Comparison of ENCODE assay signal across 6 cellular contexts in genomic region chr4:986428-986948, GRCh38. TPM values are rescaled to one million over a fixed set of nuclear protein-coding genes. Genes with fewer than 3 reads are reported as not detected.
DNase-seq lines count a peak whose midpoint lies in the region; ATAC-seq lines count a peak whose summit lies in the region.

No MANE protein-coding gene starts in this region.

- H3K9ac ChIP-seq in mesenchymal stem cell (ENCODE audit: low read length) = peak overlapping the region; percentile 93

- no peak overlapping the region for H2BK5ac ChIP-seq in mesenchymal stem cell (ENCODE audit: low read depth, low read length, poor library complexity, severe bottlenecking)

- H3K18ac ChIP-seq in mesenchymal stem cell (ENCODE audit: low read depth in 1 of 2, low read length in 2 of 2) = peak overlapping the region; percentile 73 to 87

- H4K91ac ChIP-seq in mesenchymal stem cell (ENCODE audit: low read length) = peak overlapping the region; percentile 18

- H3K4me3 ChIP-seq in mesenchymal stem cell (ENCODE audit: insufficient read depth in 1 of 2, low read depth in 1 of 2, low read length in 2 of 2) = peak overlapping the region; percentile 74 to 93

- H3K14ac ChIP-seq in mesenchymal stem cell (ENCODE audit: low read length in 2 of 2) = no peak overlapping the region

- CTCF ChIA-PET in activated CD8-positive, alpha-beta memory T cell treated with anti-CD3 and anti-CD28 coated beads, Interleukin-2, amount 10 ng/mL, durations not matched to agents 7 days and 5 days (lab: Charles Lee) = interaction anchor here (0.8 to 3.2 kb wide), 15 partner anchors 9 to 303 kb away, joined by 3 to 34 read pairs (median 4); partner anchors contain the start of genes GAK and TMEM175

- H2AFZ ChIP-seq in mesenchymal stem cell (ENCODE audit: low read depth, low read length) = peak overlapping the region; percentile 47

- no peak overlapping the region for H3K23ac ChIP-seq in mesenchymal stem cell (ENCODE audit: low read length in 2 of 2)

- H2BK120ac ChIP-seq in mesenchymal stem cell (ENCODE audit: low read depth, low read length) = peak overlapping the region; percentile 65

- peak overlapping the region; percentile 81 for H3K27ac Mint-ChIP-seq in activated CD8-positive, alpha-beta memory T cell treated with anti-CD3 and anti-CD28 coated beads, Interleukin-2, amount 10 ng/mL, durations not matched to agents 7 days and 5 days
- H3K27ac Mint-ChIP-seq in activated T-helper 2 cell treated with anti-CD3 and anti-CD28 coated beads, Interferon-gamma antibody, Interleukin-2, Interleukin-4, amounts not matched to agents 10 μg/mL and 5 μg/mL and 100 μg/mL, durations not matched to agents 14 hours and 24 hours and 36 hours = peak overlapping the region; percentile 83

- no peaks in the 10 kb centered on the region for H3K36me3 Mint-ChIP-seq in activated CD8-positive, alpha-beta memory T cell treated with anti-CD3 and anti-CD28 coated beads, Interleukin-2, amount 10 ng/mL, durations not matched to agents 7 days and 5 days
- H3K36me3 Mint-ChIP-seq in activated T-helper 2 cell treated with anti-CD3 and anti-CD28 coated beads, Interferon-gamma antibody, Interleukin-2, Interleukin-4, amounts not matched to agents 10 μg/mL and 5 μg/mL and 100 μg/mL, durations not matched to agents 14 hours and 24 hours and 36 hours (ENCODE audit: low read depth) = no peaks in the 10 kb centered on the region

- no peak for DNase-seq in activated CD8-positive, alpha-beta memory T cell treated with anti-CD3 and anti-CD28 coated beads, Interleukin-2, amount 10 ng/mL, durations not matched to agents 7 days and 5 days
- DNase-seq in activated CD8-positive, alpha-beta memory T cell treated with anti-CD3 and anti-CD28 coated beads, Interleukin-2, amount 50 U/mL, for 4 hours = no peak
- no peak for DNase-seq in activated T-helper 2 cell treated with anti-CD3 and anti-CD28 coated beads, Interferon-gamma antibody, Interleukin-2, Interleukin-4, amounts not matched to agents 10 μg/mL and 5 μg/mL and 100 μg/mL, durations not matched to agents 14 hours and 24 hours and 36 hours (ENCODE audit: low spot score)
- no peak for DNase-seq in mesenchymal stem cell
- no peak for DNase-seq in posterior vena cava (ENCODE audit: low spot score)

- peaks cover 30% of the 10 kb centered on the region for H3K79me1 ChIP-seq in mesenchymal stem cell (replicated peaks; ENCODE audit: low read length, poor library complexity, severe bottlenecking)

- H3K4me3 Mint-ChIP-seq in activated CD8-positive, alpha-beta memory T cell treated with anti-CD3 and anti-CD28 coated beads, Interleukin-2, amount 10 ng/mL, durations not matched to agents 7 days and 5 days = peak overlapping the region; percentile 86
- H3K4me3 Mint-ChIP-seq in activated T-helper 2 cell treated with anti-CD3 and anti-CD28 coated beads, Interferon-gamma antibody, Interleukin-2, Interleukin-4, amounts not matched to agents 10 μg/mL and 5 μg/mL and 100 μg/mL, durations not matched to agents 14 hours and 24 hours and 36 hours (ENCODE audit: low read depth) = peak overlapping the region; percentile 87

- no peaks in the 10 kb centered on the region for H3K9me3 ChIP-seq in mesenchymal stem cell (ENCODE audit: control insufficient read depth, low read length)

- peak overlapping the region; percentile 7 for H4K8ac ChIP-seq in mesenchymal stem cell (ENCODE audit: low read length)

- H2BK12ac ChIP-seq in mesenchymal stem cell (ENCODE audit: low read length in 2 of 2) = peak overlapping the region in 1 of 2 experiments; percentile 18

- peak overlapping the region in 1 of 2 experiments; percentile 1 for H3K4ac ChIP-seq in mesenchymal stem cell (ENCODE audit: low read depth in 1 of 2, low read length in 2 of 2)

- WGBS in mesenchymal stem cell = 8% methylated on average over 20 of the region's 20 CpGs

- ATAC-seq in activated CD8-positive, alpha-beta memory T cell treated with anti-CD3 and anti-CD28 coated beads, Interleukin-2, amount 10 ng/mL, durations not matched to agents 7 days and 5 days = peak; percentile 18
- ATAC-seq in HG02973 (IDR thresholded peaks at IDR 0.05; ENCODE audit: unreplicated experiment) = no peak

- peak overlapping the region; percentile 46 for H3K27ac ChIP-seq in mesenchymal stem cell (ENCODE audit: low read length, poor library complexity, severe bottlenecking)

- no peak overlapping the region for H2AK5ac ChIP-seq in mesenchymal stem cell (ENCODE audit: low read length, severe bottlenecking)

- no peaks in the 10 kb centered on the region for H3K9me3 Mint-ChIP-seq in activated CD8-positive, alpha-beta memory T cell treated with anti-CD3 and anti-CD28 coated beads, Interleukin-2, amount 10 ng/mL, durations not matched to agents 7 days and 5 days (ENCODE audit: low read depth)
- no peaks in the 10 kb centered on the region for H3K9me3 Mint-ChIP-seq in activated T-helper 2 cell treated with anti-CD3 and anti-CD28 coated beads, Interferon-gamma antibody, Interleukin-2, Interleukin-4, amounts not matched to agents 10 μg/mL and 5 μg/mL and 100 μg/mL, durations not matched to agents 14 hours and 24 hours and 36 hours

- H3K4me1 Mint-ChIP-seq in activated CD8-positive, alpha-beta memory T cell treated with anti-CD3 and anti-CD28 coated beads, Interleukin-2, amount 10 ng/mL, durations not matched to agents 7 days and 5 days = peaks cover 25% of the 10 kb centered on the region
- H3K4me1 Mint-ChIP-seq in activated T-helper 2 cell treated with anti-CD3 and anti-CD28 coated beads, Interferon-gamma antibody, Interleukin-2, Interleukin-4, amounts not matched to agents 10 μg/mL and 5 μg/mL and 100 μg/mL, durations not matched to agents 14 hours and 24 hours and 36 hours (ENCODE audit: low read depth) = peaks cover 17% of the 10 kb centered on the region

- H3K36me3 ChIP-seq in mesenchymal stem cell (ENCODE audit: control insufficient read depth in 1 of 2, insufficient read depth in 2 of 2, low read depth in 1 of 2, low read length in 2 of 2) = peaks cover 19 to 40% of the 10 kb centered on the region in 2 experiments

- H3K27me3 Mint-ChIP-seq in activated CD8-positive, alpha-beta memory T cell treated with anti-CD3 and anti-CD28 coated beads, Interleukin-2, amount 10 ng/mL, durations not matched to agents 7 days and 5 days = no peaks in the 10 kb centered on the region
- H3K27me3 Mint-ChIP-seq in activated T-helper 2 cell treated with anti-CD3 and anti-CD28 coated beads, Interferon-gamma antibody, Interleukin-2, Interleukin-4, amounts not matched to agents 10 μg/mL and 5 μg/mL and 100 μg/mL, durations not matched to agents 14 hours and 24 hours and 36 hours (ENCODE audit: low read depth) = no peaks in the 10 kb centered on the region

- H2BK15ac ChIP-seq in mesenchymal stem cell (ENCODE audit: low read depth, poor library complexity, severe bottlenecking) = no peak overlapping the region

- peak overlapping the region; percentile 78 for H3K4me2 ChIP-seq in mesenchymal stem cell (ENCODE audit: low read length, poor library complexity, severe bottlenecking)

- intact Hi-C loops in activated T-helper 2 cell treated with anti-CD3 and anti-CD28 coated beads, Interferon-gamma antibody, Interleukin-2, Interleukin-4, amounts not matched to agents 10 μg/mL and 5 μg/mL and 100 μg/mL, durations not matched to agents 14 hours and 24 hours and 36 hours (cut with micrococcal nuclease) = loop anchor here (2.0 to 5.0 kb wide), 2 partner anchors 54 to 204 kb away; partner anchors contain the start of genes GAK and TMEM175
- intact Hi-C loops in posterior vena cava (cut with DNase I) = no loop called here

- H3K4me1 ChIP-seq in mesenchymal stem cell (ENCODE audit: control insufficient read depth, insufficient read depth, low read depth, low read length) = peaks cover 19% of the 10 kb centered on the region

- no peaks in the 10 kb centered on the region for H3K27me3 ChIP-seq in mesenchymal stem cell (ENCODE audit: control insufficient read depth in 1 of 2, insufficient read depth in 1 of 2, low read length in 2 of 2)

RNA-seq across cellular contexts. Expression of gene IDUA, which starts 0.4 kb away (rescaled TPM):
- 10 to 100 TPM; 27.1 to 28.1 TPM for total RNA-seq in activated CD8-positive, alpha-beta memory T cell treated with anti-CD3 and anti-CD28 coated beads, Interleukin-2, amount 10 ng/mL, durations not matched to agents 7 days and 5 days
- 23.6 and 25.5 TPM in 2 replicates for total RNA-seq in activated T-helper 2 cell treated with anti-CD3 and anti-CD28 coated beads, Interferon-gamma antibody, Interleukin-2, Interleukin-4, amounts not matched to agents 10 μg/mL and 5 μg/mL and 100 μg/mL, durations not matched to agents 14 hours and 24 hours and 36 hours
- polyA plus RNA-seq in mesenchymal stem cell (2013, experiment 1 of 2) = 14.5 TPM
- 13.8 TPM for polyA plus RNA-seq in mesenchymal stem cell (2013, experiment 2 of 2)
- 10 to 100 TPM; 19.0 to 29.0 TPM for total RNA-seq in posterior vena cava

RNA-seq across cellular contexts. Expression of gene SLC26A1, which starts 6.7 kb away (rescaled TPM):
- not detected for total RNA-seq in activated CD8-positive, alpha-beta memory T cell treated with anti-CD3 and anti-CD28 coated beads, Interleukin-2, amount 10 ng/mL, durations not matched to agents 7 days and 5 days
- total RNA-seq in activated T-helper 2 cell treated with anti-CD3 and anti-CD28 coated beads, Interferon-gamma antibody, Interleukin-2, Interleukin-4, amounts not matched to agents 10 μg/mL and 5 μg/mL and 100 μg/mL, durations not matched to agents 14 hours and 24 hours and 36 hours = 0.23 TPM in 1 of 2 replicates, not detected in the other
- 0.15 TPM for polyA plus RNA-seq in mesenchymal stem cell (2013, experiment 1 of 2)
- polyA plus RNA-seq in mesenchymal stem cell (2013, experiment 2 of 2) = 0.26 TPM
- total RNA-seq in posterior vena cava = under 1 TPM in 1 of 2 donors, not detected in 1; 0.14 TPM

RNA-seq across cellular contexts. Expression of gene DGKQ, which starts 13.1 kb away (rescaled TPM):
- total RNA-seq in activated CD8-positive, alpha-beta memory T cell treated with anti-CD3 and anti-CD28 coated beads, Interleukin-2, amount 10 ng/mL, durations not matched to agents 7 days and 5 days = 10 to 100 TPM; 22.9 to 27.6 TPM
- 13.0 and 14.4 TPM in 2 replicates for total RNA-seq in activated T-helper 2 cell treated with anti-CD3 and anti-CD28 coated beads, Interferon-gamma antibody, Interleukin-2, Interleukin-4, amounts not matched to agents 10 μg/mL and 5 μg/mL and 100 μg/mL, durations not matched to agents 14 hours and 24 hours and 36 hours
- polyA plus RNA-seq in mesenchymal stem cell (2013, experiment 1 of 2) = 5.2 TPM
- 5.1 TPM for polyA plus RNA-seq in mesenchymal stem cell (2013, experiment 2 of 2)
- 10 to 100 TPM; 10.8 to 11.9 TPM for total RNA-seq in posterior vena cava

RNA-seq across cellular contexts. Expression of gene FGFRL1, which starts 24.9 kb away (rescaled TPM):
- 1 to 10 TPM; 8.4 to 9.3 TPM for total RNA-seq in activated CD8-positive, alpha-beta memory T cell treated with anti-CD3 and anti-CD28 coated beads, Interleukin-2, amount 10 ng/mL, durations not matched to agents 7 days and 5 days
- 17.5 TPM in 2 replicates for total RNA-seq in activated T-helper 2 cell treated with anti-CD3 and anti-CD28 coated beads, Interferon-gamma antibody, Interleukin-2, Interleukin-4, amounts not matched to agents 10 μg/mL and 5 μg/mL and 100 μg/mL, durations not matched to agents 14 hours and 24 hours and 36 hours
- polyA plus RNA-seq in mesenchymal stem cell (2013, experiment 1 of 2) = 23.4 TPM
- 23.1 TPM for polyA plus RNA-seq in mesenchymal stem cell (2013, experiment 2 of 2)
- total RNA-seq in posterior vena cava = 10 to 100 TPM; 16.2 to 20.7 TPM

RNA-seq across cellular contexts. Expression of gene TMEM175, which starts 54.2 kb away (rescaled TPM):
- 10 to 100 TPM; 23.4 to 37.2 TPM for total RNA-seq in activated CD8-positive, alpha-beta memory T cell treated with anti-CD3 and anti-CD28 coated beads, Interleukin-2, amount 10 ng/mL, durations not matched to agents 7 days and 5 days
- 11.8 and 12.9 TPM in 2 replicates for total RNA-seq in activated T-helper 2 cell treated with anti-CD3 and anti-CD28 coated beads, Interferon-gamma antibody, Interleukin-2, Interleukin-4, amounts not matched to agents 10 μg/mL and 5 μg/mL and 100 μg/mL, durations not matched to agents 14 hours and 24 hours and 36 hours
- 20.5 TPM for polyA plus RNA-seq in mesenchymal stem cell (2013, experiment 1 of 2)
- polyA plus RNA-seq in mesenchymal stem cell (2013, experiment 2 of 2) = 23.0 TPM
- 10 to 100 TPM; 15.3 to 16.4 TPM for total RNA-seq in posterior vena cava
